In the genomic region with DNA sequence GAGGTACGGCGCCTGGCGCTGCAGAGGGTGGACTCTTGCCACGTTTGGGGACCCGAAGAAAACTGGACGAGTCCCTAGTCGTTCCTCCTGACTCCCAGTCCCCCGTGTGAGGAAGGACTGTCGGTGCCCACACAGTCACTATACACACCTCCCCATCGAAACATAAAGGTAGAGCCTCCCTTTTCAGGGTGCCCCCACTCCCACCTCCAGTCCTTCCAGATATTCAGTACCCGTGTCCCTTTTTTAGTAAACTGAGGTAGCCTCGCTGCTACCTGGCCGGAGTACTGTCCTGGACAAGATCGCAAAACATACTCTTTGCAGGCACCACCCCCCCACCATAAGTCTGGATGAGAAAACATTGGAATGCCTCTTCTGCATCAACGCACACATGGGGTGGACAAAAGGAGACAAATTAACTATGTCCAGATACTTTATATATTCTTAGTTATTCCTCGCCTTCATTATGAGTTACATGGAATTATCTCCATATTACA, we compare ENCODE assay signal across 8 cellular contexts. TPM values are rescaled to one million over a fixed set of nuclear protein-coding genes. Genes with fewer than 3 reads are reported as not detected.
DNase-seq lines count a peak whose midpoint lies in the region; ATAC-seq, FAIRE-seq and TF ChIP-seq lines count a peak whose summit lies in the region.

No MANE protein-coding gene starts in this region.

- H3K4me1 ChIP-seq in adipocyte (ENCODE audit: control insufficient read depth, insufficient read depth, low read length) (peaks cover 39% of the 10 kb centered on the region), left lung (peaks cover 15 to 45% of the 10 kb centered on the region in 2 donors), tibial artery (peaks cover 0 to 40% (median 31%) of the 10 kb centered on the region in 4 donors)

- DNase-seq in activated T-cell treated with anti-CD3 and anti-CD28 coated beads, Interleukin-2, amount 50 U/mL, for 24 hours = no peak
- no peak for DNase-seq in activated T-cell treated with anti-CD3 and anti-CD28 coated beads, Interleukin-2, amount 50 U/mL, for 48 hours
- DNase-seq in adipocyte (ENCODE audit: low read depth) = no peak
- DNase-seq in left lung = no peak
- DNase-seq in tibial artery = no peak
- DNase-seq in GM19238 (ENCODE audit: insufficient read length, low spot score) = no peak
- DNase-seq in RCC 7860 (ENCODE audit: low spot score) = no peak
- no peak for DNase-seq in occipital lobe (lab: John Stamatoyannopoulos, UW)

- H3K36me3 ChIP-seq in adipocyte (ENCODE audit: control insufficient read depth, insufficient read depth, low read length, severe bottlenecking) (no peaks in the 10 kb centered on the region), left lung (no peaks in the 10 kb centered on the region), tibial artery (peaks cover 0 to 4% (median 0%) of the 10 kb centered on the region in 3 donors)

- peak overlapping the region; percentile 98 for H3K4me3 Mint-ChIP-seq in activated T-cell treated with anti-CD3 and anti-CD28 coated beads, Interleukin-2, amount 50 U/mL, for 24 hours

- H3K27me3 ChIP-seq in adipocyte (replicated peaks; ENCODE audit: control insufficient read depth, insufficient read depth, low read length) (no peaks in the 10 kb centered on the region), left lung (no peaks in the 10 kb centered on the region), tibial artery (no peaks in the 10 kb centered on the region)

- ATAC-seq in left lung = no peak

- H3K9me3 Mint-ChIP-seq in activated T-cell treated with anti-CD3 and anti-CD28 coated beads, Interleukin-2, amount 50 U/mL, for 24 hours = no peaks in the 10 kb centered on the region

- intact Hi-C loops in left lung (cut with DNase I) (loop anchor here in 1 of 2 donors (10.0 kb wide), 1 partner anchor 64 kb away; no protein-coding TSS in a partner anchor), tibial artery (cut with DNase I; ENCODE audit: low total_unique reads) (loop anchor here (10.0 kb wide), 1 partner anchor 54 kb away; a partner anchor contains a TSS)

- H3K27me3 Mint-ChIP-seq in activated T-cell treated with anti-CD3 and anti-CD28 coated beads, Interleukin-2, amount 50 U/mL, for 24 hours = no peaks in the 10 kb centered on the region

- peak overlapping the region; percentile 95 to 97 for H3K27ac ChIP-seq in left lung
- H3K27ac ChIP-seq in tibial artery = peak overlapping the region; percentile 93 to 97

- peak overlapping the region; percentile 96 for H3K9ac ChIP-seq in adipocyte (ENCODE audit: low read length)

- no peak for FAIRE-seq in RCC 7860 (lab: Jason Lieb, UNC)

- TF ChIP-seq CTCF in left lung (IDR thresholded peaks at IDR 0.05) = no peak
- no peak for TF ChIP-seq CTCF in tibial artery (IDR thresholded peaks at IDR 0.05)

- peak overlapping the region; percentile 99 for H3K27ac Mint-ChIP-seq in activated T-cell treated with anti-CD3 and anti-CD28 coated beads, Interleukin-2, amount 50 U/mL, for 24 hours

- H3K36me3 Mint-ChIP-seq in activated T-cell treated with anti-CD3 and anti-CD28 coated beads, Interleukin-2, amount 50 U/mL, for 24 hours (ENCODE audit: low read depth) = peaks cover 55% of the 10 kb centered on the region

- peaks cover 35% of the 10 kb centered on the region for H3K4me1 Mint-ChIP-seq in activated T-cell treated with anti-CD3 and anti-CD28 coated beads, Interleukin-2, amount 50 U/mL, for 24 hours (ENCODE audit: low read depth)

- H3K4me3 ChIP-seq in adipocyte (ENCODE audit: low read length) = peak overlapping the region; percentile 90
- peak overlapping the region; percentile 93 to 99 for H3K4me3 ChIP-seq in left lung
- H3K4me3 ChIP-seq in tibial artery = peak overlapping the region; percentile 98 to 99

- H3K9me3 ChIP-seq in adipocyte (ENCODE audit: control insufficient read depth, low read length) = no peaks in the 10 kb centered on the region
- no peaks in the 10 kb centered on the region for H3K9me3 ChIP-seq in left lung
- no peaks in the 10 kb centered on the region for H3K9me3 ChIP-seq in tibial artery

RNA-seq across cellular contexts. Expression of a gene that starts 0.6 kb away (rescaled TPM):
- 100 to 1,000 TPM in 1 of 2 donors, 10 to 100 TPM in 1; 81.2 to 110 TPM for total RNA-seq in left lung
- 17.6 TPM for total RNA-seq in occipital lobe

RNA-seq across cellular contexts. Expression of a gene that starts 8.6 kb away (rescaled TPM):
- total RNA-seq in left lung = 1 to 10 TPM in 1 of 2 donors, under 1 TPM in 1; 0.71 to 1.1 TPM
- 0.78 TPM for total RNA-seq in occipital lobe

RNA-seq across cellular contexts. Expression of a gene that starts 33.4 kb away (rescaled TPM):
- total RNA-seq in left lung = 1 to 10 TPM; 2.0 to 2.9 TPM
- total RNA-seq in occipital lobe = 0.47 TPM

RNA-seq across cellular contexts. Expression of a gene that starts 42.6 kb away (rescaled TPM):
- total RNA-seq in left lung (10 to 100 TPM; 48.4 to 62.7 TPM), occipital lobe (27.9 TPM)

RNA-seq across cellular contexts. Expression of a gene that starts 49.4 kb away (rescaled TPM):
- total RNA-seq in left lung = 10 to 100 TPM; 39.9 to 42.8 TPM
- 90.8 TPM for total RNA-seq in occipital lobe
